Comparison of ENCODE assay signal across 18 cellular contexts in genomic region chr5:101288633-101289032, GRCh38.
DNase-seq lines count a peak whose midpoint lies in the region; FAIRE-seq and TF ChIP-seq lines count a peak whose summit lies in the region.
"Had no signal": no experiment of that assay in that cellular context is flagged by ENCODE, and none has a peak within 500 bp of the region (broad histone marks: within the 10 kb centered on the region; RNA-seq: fewer than 3 reads in every experiment).

No MANE protein-coding gene starts in this region.

- H3K9me3 ChIP-seq in small intestine (ENCODE audit: control insufficient read depth, low read depth), result no peaks in the 10 kb centered on the region

- TF ChIP-seq CTCF in KMS-11 (conservative IDR thresholded peaks at IDR 0.05; ENCODE audit: low read depth, low read length), result no peak

- H3K4me1 ChIP-seq in KMS-11 (ENCODE audit: low read depth, poor library complexity, severe bottlenecking), result peaks cover 46% of the 10 kb centered on the region
- no peaks in the 10 kb centered on the region for H3K4me1 ChIP-seq in small intestine (ENCODE audit: control insufficient read depth in 2 of 2, insufficient read depth in 1 of 2, low read depth in 1 of 2, low read length in 1 of 2)

- peak; percentile 93 for DNase-seq in H4 (ENCODE audit: low spot score)
- DNase-seq in SK-MEL-5 (ENCODE audit: low read depth, low spot score), result peak; percentile 94
- DNase-seq in stromal cell of bone marrow (ENCODE audit: low read depth), result peak; percentile 5
- no peak for DNase-seq in NCI-H748 treated with DMSO at 0.1 percent for 48 hours (lab: John Stamatoyannopoulos, UW)
- no peak for DNase-seq in NCI-H226
- DNase-seq in small intestine, result no peak
- DNase-seq: ACHN; CD4-positive, alpha-beta T cell; DMS153; DMS79; GDM1; HCEC 1CT; HFFc6; KG1 had no signal

- no peaks in the 10 kb centered on the region for H3K79me2 ChIP-seq in KMS-11 (ENCODE audit: insufficient read depth, low read depth)

- no peaks in the 10 kb centered on the region for H3K36me3 ChIP-seq in KMS-11 (ENCODE audit: insufficient read depth)
- H3K36me3 ChIP-seq in small intestine (ENCODE audit: control insufficient read depth in 2 of 2, insufficient read depth in 2 of 2, low read length in 2 of 2), result no peaks in the 10 kb centered on the region

- no peak overlapping the region for H3K9ac ChIP-seq in KMS-11

- H4K20me1 ChIP-seq in KMS-11 (ENCODE audit: insufficient read depth), result no peaks in the 10 kb centered on the region

- no peak overlapping the region for H2AFZ ChIP-seq in KMS-11 (ENCODE audit: low read depth)

- H3K27ac ChIP-seq in KMS-11 (no peak overlapping the region), small intestine (ENCODE audit: low read depth in 1 of 2, low read length in 1 of 2) (no peak overlapping the region)
- H3K27ac ChIP-seq: C4-2B had no signal

- 0 out of 2 replicates have a peak overlapping the region, but pooled peaks have one; percentile 26 for H3K4me2 ChIP-seq in KMS-11

- 80 to 88% (median 87%) methylated on average over 7 of the region's 7 CpGs for WGBS in small intestine, 3 donors

- in situ Hi-C loops in SK-MEL-5 (cut with HindIII; ENCODE audit: low pct_unique_long_range_greater_than_20kb, low sequenced_read_pairs), result no loop called here

- H3K4me3 ChIP-seq in KMS-11 (IDR thresholded peaks at IDR 0.05; ENCODE audit: insufficient read depth, low read depth, low read length) (no peak overlapping the region), small intestine (ENCODE audit: low read depth in 1 of 2, low read length in 2 of 2) (no peak overlapping the region)

- no peak for FAIRE-seq in small intestine (lab: Jason Lieb, UNC)
- FAIRE-seq: H54, HepG2 had no signal

- H3K27me3 ChIP-seq in KMS-11 (ENCODE audit: insufficient read depth, low read depth) (no peaks in the 10 kb centered on the region), small intestine (ENCODE audit: control insufficient read depth in 2 of 2, insufficient read depth in 2 of 2, low read length in 2 of 2) (no peaks in the 10 kb centered on the region)

Comparison
In these comparisons a context has a peak if more than half of its experiments do, and no peak if none do; other contexts are left out.
1. DNase-seq: peak in H4 (single experiment), SK-MEL-5 (single experiment) and stromal cell of bone marrow (single experiment); none in NCI-H748 treated with DMSO at 0.1 percent for 48 hours (single experiment), NCI-H226 (single experiment) and small intestine (single experiment).